ENCODE assay signal across 18 cellular contexts in genomic region chr16:67022531-67023214, GRCh38. TPM values are rescaled to one million over a fixed set of nuclear protein-coding genes. Genes with fewer than 3 reads are reported as not detected.
DNase-seq lines count a peak whose midpoint lies in the region; ATAC-seq and TF ChIP-seq lines count a peak whose summit lies in the region.
"Had no signal": no experiment of that assay in that cellular context is flagged by ENCODE, and none has a peak within 500 bp of the region (broad histone marks: within the 10 kb centered on the region; RNA-seq: fewer than 3 reads in every experiment).

No MANE protein-coding gene starts in this region.

- H3K27me3 ChIP-seq in SK-N-SH (ENCODE audit: insufficient read depth) = no peaks in the 10 kb centered on the region
- H3K27me3 ChIP-seq: gastroesophageal sphincter had no signal

- no peaks in the 10 kb centered on the region for H4K20me1 ChIP-seq in SK-N-SH (ENCODE audit: insufficient read depth)

- peak overlapping the region; percentile 35; the same call in 1 of the 2 replicates for H3K4me2 ChIP-seq in SK-N-SH

- POLR2A ChIA-PET in SK-N-SH (lab: Yijun Ruan, JAX) = no interaction called here

- H3K9me3 ChIP-seq in SK-N-SH = no peaks in the 10 kb centered on the region
- H3K9me3 ChIP-seq: gastroesophageal sphincter had no signal

- no peaks in the 10 kb centered on the region for H3K9me2 ChIP-seq in SK-N-SH

- peaks cover 7 to 17% of the 10 kb centered on the region in 2 experiments; a peak in 2 of 4 replicates for H3K4me1 ChIP-seq in SK-N-SH (ENCODE audit: control insufficient read depth in 1 of 2, insufficient read depth in 2 of 2, low read depth in 1 of 2, low read length in 1 of 2)

- H3K27ac ChIP-seq in SK-N-SH (ENCODE audit: low read depth in 2 of 2, low read length in 1 of 2) = peak overlapping the region in 1 of 2 experiments; percentile 48; a peak in 2 of 4 replicates
- peak overlapping the region; percentile 69 for H3K27ac ChIP-seq in VCaP
- H3K27ac ChIP-seq: gastroesophageal sphincter, skin epidermis had no signal

- H2AFZ ChIP-seq in SK-N-SH (ENCODE audit: low read depth) = peak overlapping the region; percentile 38; the same call in 1 of the 2 replicates

- no peak overlapping the region for H3K9ac ChIP-seq in SK-N-SH

- TF ChIP-seq EP300 in SK-N-SH (IDR thresholded peaks at IDR 0.05; ENCODE audit: borderline replicate concordance in 1 of 2, low read depth in 1 of 2, low read length in 1 of 2) = 0 out of 4 replicates have a peak, but pooled peaks of 1 of the 2 experiments have one; percentile 8

- H3K36me3 ChIP-seq in SK-N-SH (replicated peaks in 1 of 2; ENCODE audit: control insufficient read depth in 1 of 2, insufficient read depth in 2 of 2, low read length in 1 of 2) = no peaks in the 10 kb centered on the region
- H3K36me3 ChIP-seq: gastroesophageal sphincter had no signal

- TF ChIP-seq CTCF in SK-N-SH (IDR thresholded peaks at IDR 0.05) (no peak), VCaP (conservative IDR thresholded peaks at IDR 0.05) (no peak)

- DNase-seq in SK-N-SH (no peak), islet precursor cell (peak; percentile 86), AML-193 (lab: John Stamatoyannopoulos, UW) (no peak), NCI-H2081 treated with DMSO at 0.1 percent for 48 hours (lab: John Stamatoyannopoulos, UW) (no peak)
- DNase-seq in stimulated activated CD8-positive, alpha-beta memory T cell treated with anti-CD3 and anti-CD28 coated beads, Interleukin-4, amount 100 ng/mL, for 48 hours = peak; percentile 16
- no peak for DNase-seq in stimulated activated CD4-positive, alpha-beta T cell treated with anti-CD3 and anti-CD28 coated beads, Interleukin-4, amount 100 ng/mL, for 1 hour
- DNase-seq: activated CD8-positive, alpha-beta memory T cell treated with anti-CD3 and anti-CD28 coated beads, Interleukin-2, amount 50 U/mL, for 4 hours; activated naive CD4-positive, alpha-beta T cell treated with anti-CD3 and anti-CD28 coated beads, Interleukin-2, amount 10 ng/mL, durations not matched to agents 7 days and 5 days; immature natural killer cell; midbrain; NCI-H187; NCI-H526 treated with DMSO at 0.1 percent for 48 hours; nucleus accumbens had no signal

- CTCF ChIA-PET in SK-N-SH (lab: Yijun Ruan, JAX) = interaction anchor here (0.9 to 23.0 kb wide), 4 partner anchors 16 to 134 kb away, joined by 3 to 470 read pairs (median 6); partner anchors contain the start of genes B3GNT9, FBXL8 and TRADD

- H3F3A ChIP-seq in SK-N-SH (replicated peaks; ENCODE audit: insufficient read depth) = peaks cover 7% of the 10 kb centered on the region

- no peak for TF ChIP-seq RAD21 in SK-N-SH (IDR thresholded peaks at IDR 0.05; ENCODE audit: low read length)

- ATAC-seq in SK-N-SH treated with all-trans-retinoic acid at 6 μM for 48 hours = no peak
- ATAC-seq: CD8-positive, alpha-beta T cell; gastroesophageal sphincter had no signal

- H3K4me3 ChIP-seq in SK-N-SH (ENCODE audit: low read depth in 2 of 2, low read length in 1 of 2) = no peak overlapping the region
- H3K4me3 ChIP-seq: gastroesophageal sphincter, skin epidermis had no signal

- WGBS in SK-N-SH (ENCODE audit: low lambda C conversion rate) = 55% methylated on average over 4 of the region's 4 CpGs

- no peaks in the 10 kb centered on the region for H3K79me2 ChIP-seq in SK-N-SH (ENCODE audit: insufficient read depth)

TF ChIP-seq in SK-N-SH, 30 proteins besides CTCF, POLR2A, EP300 and RAD21 (continues in another document):
- no peak for TF ChIP-seq NRF1 (IDR thresholded peaks at IDR 0.05; ENCODE audit: low read depth, low read length)
- no peak for TF ChIP-seq MEF2A (IDR thresholded peaks at IDR 0.05; ENCODE audit: borderline replicate concordance, low read depth)
- no peak for TF ChIP-seq TEAD4 (IDR thresholded peaks at IDR 0.05; ENCODE audit: borderline replicate concordance, insufficient read depth)
- TF ChIP-seq GATA2 (CRISPR knock-in tag; IDR thresholded peaks at IDR 0.05) = no peak
- TF ChIP-seq JUND (IDR thresholded peaks at IDR 0.05) = no peak
- TF ChIP-seq TCF12 (IDR thresholded peaks at IDR 0.05) = no peak
- TF ChIP-seq POLR2AphosphoS5 (IDR thresholded peaks at IDR 0.05; ENCODE audit: low read depth, low read length) = no peak
- no peak for TF ChIP-seq REST (IDR thresholded peaks at IDR 0.05; ENCODE audit: low read depth, low read length)
- TF ChIP-seq CHD2 (IDR thresholded peaks at IDR 0.05; ENCODE audit: low read length, partially characterized antibody) = no peak

TF ChIP-seq in SK-N-SH treated with all-trans-retinoic acid at 6 μM for 48 hours, 23 proteins besides CTCF, POLR2A, EP300 and RAD21:
- TF ChIP-seq ESRRG (CRISPR knock-in tag; IDR thresholded peaks at IDR 0.05) (no peak), CSDC2 (CRISPR knock-in tag; IDR thresholded peaks at IDR 0.05) (no peak), ZNF8 (CRISPR knock-in tag; IDR thresholded peaks at IDR 0.05) (no peak), GLIS3 (CRISPR knock-in tag; IDR thresholded peaks at IDR 0.05) (no peak), POU6F1 (CRISPR knock-in tag; IDR thresholded peaks at IDR 0.05; ENCODE audit: borderline replicate concordance, low read depth) (no peak), TOX (CRISPR knock-in tag; IDR thresholded peaks at IDR 0.05; ENCODE audit: borderline replicate concordance) (no peak), ISL1 (CRISPR knock-in tag; IDR thresholded peaks at IDR 0.05) (no peak), CREB5 (CRISPR knock-in tag; IDR thresholded peaks at IDR 0.05; ENCODE audit: low read depth) (no peak), SNAI2 (CRISPR knock-in tag; IDR thresholded peaks at IDR 0.05) (no peak), OSR1 (CRISPR knock-in tag; IDR thresholded peaks at IDR 0.05) (no peak), BACH2 (CRISPR knock-in tag; IDR thresholded peaks at IDR 0.05; ENCODE audit: borderline replicate concordance) (no peak)
- TF ChIP-seq, protein P1, sequence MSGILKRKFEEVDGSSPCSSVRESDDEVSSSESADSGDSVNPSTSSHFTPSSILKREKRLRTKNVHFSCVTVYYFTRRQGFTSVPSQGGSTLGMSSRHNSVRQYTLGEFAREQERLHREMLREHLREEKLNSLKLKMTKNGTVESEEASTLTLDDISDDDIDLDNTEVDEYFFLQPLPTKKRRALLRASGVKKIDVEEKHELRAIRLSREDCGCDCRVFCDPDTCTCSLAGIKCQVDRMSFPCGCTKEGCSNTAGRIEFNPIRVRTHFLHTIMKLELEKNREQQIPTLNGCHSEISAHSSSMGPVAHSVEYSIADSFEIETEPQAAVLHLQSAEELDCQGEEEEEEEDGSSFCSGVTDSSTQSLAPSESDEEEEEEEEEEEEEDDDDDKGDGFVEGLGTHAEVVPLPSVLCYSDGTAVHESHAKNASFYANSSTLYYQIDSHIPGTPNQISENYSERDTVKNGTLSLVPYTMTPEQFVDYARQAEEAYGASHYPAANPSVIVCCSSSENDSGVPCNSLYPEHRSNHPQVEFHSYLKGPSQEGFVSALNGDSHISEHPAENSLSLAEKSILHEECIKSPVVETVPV (CRISPR knock-in tag; IDR thresholded peaks at IDR 0.05) = no peak

RNA-seq across cellular contexts. Expression of gene CBFB, which starts 6.3 kb away (rescaled TPM):
- 38.8 and 40.1 TPM in 2 replicates for polyA plus RNA-seq in SK-N-SH (2012; rRNA removed)
- polyA plus RNA-seq in SK-N-SH (2012; cell fraction: cytosol; rRNA removed) = 53.2 and 79.2 TPM in 2 replicates
- polyA plus RNA-seq in SK-N-SH (2012; cell fraction: nucleus; rRNA removed) = 23.6 and 34.2 TPM in 2 replicates

RNA-seq across cellular contexts. Expression of gene CES4A, which starts 34.3 kb away (rescaled TPM):
- polyA plus RNA-seq in SK-N-SH (2012; rRNA removed) = 7.3 and 13.2 TPM in 2 replicates
- 1.8 and 2.6 TPM in 2 replicates for polyA plus RNA-seq in SK-N-SH (2012; cell fraction: cytosol; rRNA removed)
- polyA plus RNA-seq in SK-N-SH (2012; cell fraction: nucleus; rRNA removed) = 86.2 and 87.9 TPM in 2 replicates

Comparison
In these comparisons a context has a peak if more than half of its experiments do, and no peak if none do; other contexts are left out.
1. DNase-seq: peak in islet precursor cell (single experiment) and stimulated activated CD8-positive, alpha-beta memory T cell treated with anti-CD3 and anti-CD28 coated beads, Interleukin-4, amount 100 ng/mL, for 48 hours (single experiment); none in SK-N-SH (single experiment), stimulated activated CD4-positive, alpha-beta T cell treated with anti-CD3 and anti-CD28 coated beads, Interleukin-4, amount 100 ng/mL, for 1 hour (single experiment), AML-193 (0 of 2) and NCI-H2081 treated with DMSO at 0.1 percent for 48 hours (single experiment).